Comparison of ENCODE assay signal across 12 cellular contexts in the genomic region with DNA sequence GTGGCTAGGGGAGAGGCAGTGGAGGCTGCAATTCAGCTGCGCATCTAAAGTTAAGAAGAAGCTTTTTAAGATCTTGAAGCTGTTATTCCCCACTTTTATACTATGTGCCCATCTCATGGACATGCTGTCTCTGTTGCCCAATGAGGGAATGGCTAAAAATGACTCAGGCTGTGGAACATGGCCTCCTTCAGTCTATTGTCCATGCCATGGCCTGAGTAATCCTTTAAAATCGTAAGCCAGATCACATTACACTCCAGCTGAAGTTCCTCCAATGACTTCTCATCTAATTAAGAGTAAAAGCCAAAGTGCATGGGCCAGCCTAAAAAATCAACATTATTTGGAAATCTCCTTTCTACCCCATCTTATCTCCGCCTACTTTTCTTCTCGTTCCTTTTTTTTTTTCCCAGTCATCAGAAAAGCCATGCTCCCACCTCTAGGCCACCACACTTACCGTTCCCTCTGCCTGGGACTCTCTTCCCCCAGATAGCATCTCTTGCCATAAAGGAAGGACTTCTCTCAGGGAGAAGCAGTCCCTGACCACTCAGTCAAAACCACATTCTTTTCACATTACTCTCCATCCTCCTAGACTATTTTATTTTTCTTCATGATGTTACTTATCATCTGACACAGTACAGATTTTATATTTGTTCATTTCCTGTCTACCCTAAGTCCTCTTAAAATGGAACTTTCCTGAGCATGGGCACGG.
DNase-seq lines count a peak whose midpoint lies in the region; ATAC-seq and TF ChIP-seq lines count a peak whose summit lies in the region.
"Had no signal": no experiment of that assay in that cellular context is flagged by ENCODE, and none has a peak within 500 bp of the region (broad histone marks: within the 10 kb centered on the region; RNA-seq: fewer than 3 reads in every experiment).

No MANE protein-coding gene starts in this region.

- no peaks in the 10 kb centered on the region for H3K79me1 ChIP-seq in trophoblast cell (ENCODE audit: low read length)

- H3K4ac ChIP-seq in trophoblast cell (ENCODE audit: low read depth, low read length), result no peak overlapping the region

- no peak overlapping the region for H2BK12ac ChIP-seq in trophoblast cell (ENCODE audit: low read length)

- no peaks in the 10 kb centered on the region for H3K79me2 ChIP-seq in trophoblast cell (ENCODE audit: control insufficient read depth, insufficient read depth, low read length, poor library complexity)

- H3K23ac ChIP-seq in trophoblast cell (ENCODE audit: low read length), result no peak overlapping the region

- no peak overlapping the region for H4K12ac ChIP-seq in trophoblast cell (ENCODE audit: low read depth, low read length)

- TF ChIP-seq CTCF in dorsolateral prefrontal cortex (IDR thresholded peaks at IDR 0.05 in 54 of 56, conservative IDR thresholded peaks at IDR 0.05 in 2 of 56; ENCODE audit: low read depth in 1 of 56, partially characterized antibody in 56 of 56) (no peak), A673 (conservative IDR thresholded peaks at IDR 0.05; ENCODE audit: low read depth, low read length) (no peak)

- DNase-seq in CD1c-positive myeloid dendritic cell (ENCODE audit: extremely low spot score) (peak; percentile 8), RPMI7951 (ENCODE audit: low read depth) (peak; percentile 93), fibroblast of gingiva (ENCODE audit: low read depth) (peak; percentile 97), trophoblast cell (peak; percentile 50 to 69), dorsolateral prefrontal cortex (no peak), A673 (ENCODE audit: low spot score) (no peak), NCI-H1092 (lab: John Stamatoyannopoulos, UW) (no peak)
- DNase-seq: activated naive CD4-positive, alpha-beta T cell; NCI-H1048; stimulated activated CD4-positive, alpha-beta T cell treated with anti-CD3 and anti-CD28 coated beads, Interleukin-12 subunit alpha, Interleukin-12 subunit beta, amount 100 ng/mL, for 4 hours; stomach had no signal

- no peak overlapping the region for H2BK120ac ChIP-seq in trophoblast cell (ENCODE audit: insufficient read depth, low read length, poor library complexity)

- BruUV-seq in A673 (replicated peaks; lab: Mats Ljungman, UMichigan), result no TSS peak

- CTCF ChIA-PET in A673 (lab: Charles Lee), result no interaction called here

- H3K27ac ChIP-seq in trophoblast cell (ENCODE audit: low read depth, low read length) (no peak overlapping the region), dorsolateral prefrontal cortex (peak overlapping the region in 1 of 59 donors; percentile 15), A673 (ENCODE audit: low read depth, low read length, poor library complexity, severe bottlenecking) (no peak overlapping the region)
- H3K27ac ChIP-seq: stomach had no signal

- ATAC-seq in GM18868 (IDR thresholded peaks at IDR 0.05; ENCODE audit: unreplicated experiment), result no peak

- no peak overlapping the region for H3K14ac ChIP-seq in trophoblast cell (ENCODE audit: low read length)

- 100% methylated on average over 2 of the region's 6 CpGs for WGBS in trophoblast cell (ENCODE audit: extremely low coverage, insufficient coverage, insufficient read length)

- no peaks in the 10 kb centered on the region for H3K36me3 ChIP-seq in trophoblast cell (ENCODE audit: control insufficient read depth in 1 of 2, insufficient read depth in 2 of 2, low read length in 2 of 2)
- H3K36me3 ChIP-seq in A673 (ENCODE audit: insufficient read depth, low read length, poor library complexity, severe bottlenecking), result no peaks in the 10 kb centered on the region
- H3K36me3 ChIP-seq: stomach had no signal

- no peak overlapping the region for H2BK5ac ChIP-seq in trophoblast cell (ENCODE audit: low read depth, low read length, poor library complexity)

- no peak overlapping the region for H4K91ac ChIP-seq in trophoblast cell (ENCODE audit: low read depth, low read length)

- no peak overlapping the region for H3K9ac ChIP-seq in trophoblast cell (ENCODE audit: low read length)

- no peak overlapping the region for H3K18ac ChIP-seq in trophoblast cell (ENCODE audit: low read length)

- no peak overlapping the region for H2AK5ac ChIP-seq in trophoblast cell (ENCODE audit: low read length)

- H3K4me3 ChIP-seq in trophoblast cell (ENCODE audit: low read depth, low read length) (no peak overlapping the region), dorsolateral prefrontal cortex (no peak overlapping the region), A673 (ENCODE audit: low read depth, low read length, poor library complexity, severe bottlenecking) (no peak overlapping the region)
- H3K4me3 ChIP-seq: stomach had no signal

- H3K4me1 ChIP-seq in trophoblast cell (ENCODE audit: control insufficient read depth in 1 of 2, insufficient read depth in 2 of 2, low read length in 2 of 2) (no peaks in the 10 kb centered on the region), A673 (ENCODE audit: insufficient read depth, low read length, poor library complexity, severe bottlenecking) (no peaks in the 10 kb centered on the region)
- H3K4me1 ChIP-seq: stomach had no signal

- no peak overlapping the region for H2AFZ ChIP-seq in trophoblast cell (ENCODE audit: insufficient read depth, low read length, poor library complexity)

- POLR2A ChIA-PET in A673 (lab: Charles Lee; ENCODE audit: low non-redundant PET), result interaction anchor here (0.6 kb wide), 1 partner anchor 9 kb away, joined by 3 read pairs; no protein-coding TSS in a partner anchor

- no peaks in the 10 kb centered on the region for H3K9me3 ChIP-seq in trophoblast cell (ENCODE audit: insufficient read depth, low read depth, low read length)
- no peaks in the 10 kb centered on the region for H3K9me3 ChIP-seq in A673 (ENCODE audit: low read depth, low read length, poor library complexity, severe bottlenecking)
- H3K9me3 ChIP-seq: stomach had no signal

- intact Hi-C loops in dorsolateral prefrontal cortex (cut with DNase I), result no loop called here
- intact Hi-C loops in A673 (cut with micrococcal nuclease; ENCODE audit: unreplicated experiment), result no loop called here

- H3K4me2 ChIP-seq in trophoblast cell (ENCODE audit: low read length), result no peak overlapping the region

- no peak overlapping the region for H4K8ac ChIP-seq in trophoblast cell (ENCODE audit: low read depth, low read length)

- H3K27me3 ChIP-seq in trophoblast cell (ENCODE audit: insufficient read depth, low read length) (no peaks in the 10 kb centered on the region), dorsolateral prefrontal cortex (no peaks in the 10 kb centered on the region), A673 (replicated peaks; ENCODE audit: insufficient read depth, low read depth, low read length, poor library complexity) (peaks cover 4% of the 10 kb centered on the region)
- H3K27me3 ChIP-seq: stomach had no signal

Comparison
In these comparisons a context has a peak if more than half of its experiments do, and no peak if none do; other contexts are left out.
1. DNase-seq: peak in CD1c-positive myeloid dendritic cell (single experiment), RPMI7951 (single experiment), fibroblast of gingiva (single experiment) and trophoblast cell (2 of 2); none in dorsolateral prefrontal cortex (0 of 10), A673 (single experiment) and NCI-H1092 (single experiment).